Comparison of ENCODE assay signal across 11 cellular contexts in the genomic region with DNA sequence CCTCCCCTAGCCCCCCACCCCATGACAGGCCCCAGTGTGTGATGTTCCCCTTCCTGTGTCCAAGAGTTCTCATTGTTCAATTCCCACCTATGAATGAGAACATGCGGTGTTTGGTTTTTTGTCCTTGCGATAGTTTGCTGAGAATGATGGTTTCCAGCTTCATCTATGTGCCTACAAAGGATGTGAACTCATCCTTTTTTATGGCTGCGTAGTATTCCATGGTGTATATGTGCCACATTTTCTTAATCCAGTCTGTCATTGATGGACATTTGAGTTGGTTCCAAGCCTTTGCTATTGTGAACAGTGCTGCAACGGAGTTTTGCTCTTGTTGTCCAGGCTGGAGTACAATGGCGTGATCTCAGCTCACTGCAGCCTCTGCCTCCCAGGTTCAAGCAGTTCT. TPM values are rescaled to one million over a fixed set of nuclear protein-coding genes. Genes with fewer than 3 reads are reported as not detected.
"Had no signal": no experiment of that assay in that cellular context is flagged by ENCODE, and none has a peak within 500 bp of the region (broad histone marks: within the 10 kb centered on the region; RNA-seq: fewer than 3 reads in every experiment).

No MANE protein-coding gene starts in this region.

RNA-seq across cellular contexts. Expression of gene SHOX2, which starts 16.5 kb away (rescaled TPM):
- total RNA-seq: activated naive CD4-positive, alpha-beta T cell treated with anti-CD3 and anti-CD28 coated beads for 36 hours; activated naive CD4-positive, alpha-beta T cell treated with anti-CD3 and anti-CD28 coated beads, Interleukin-2, amount 50 U/mL, for 72 hours; activated naive CD8-positive, alpha-beta T cell treated with anti-CD3 and anti-CD28 coated beads for 36 hours; activated naive CD8-positive, alpha-beta T cell treated with anti-CD3 and anti-CD28 coated beads, Interleukin-2, amount 10 ng/mL, durations not matched to agents 7 days and 5 days; activated T-cell treated with anti-CD3 and anti-CD28 coated beads, Interleukin-2, amount 50 U/mL, for 4 hours; activated T-helper 1 cell treated with anti-CD3 and anti-CD28 coated beads, Interleukin-12 subunit alpha, Interleukin-12 subunit beta, Interleukin-2, Interleukin-4 antibody, amounts not matched to agents 30 ng/mL and 10 ng/mL and 1 ng/mL, durations not matched to agents 14 hours and 24 hours and 36 hours; activated T-helper 17 cell treated with anti-CD3 and anti-CD28 coated beads, Interleukin-2, amount 50 U/mL, for 72 hours; activated T-helper 2 cell treated with anti-CD3 and anti-CD28 coated beads, Interferon-gamma antibody, Interleukin-2, Interleukin-4, amounts not matched to agents 10 μg/mL and 5 μg/mL and 100 μg/mL, durations not matched to agents 14 hours and 24 hours and 36 hours; ascending aorta; bronchial epithelial cell; chondrocyte had no signal
